In the genomic region with DNA sequence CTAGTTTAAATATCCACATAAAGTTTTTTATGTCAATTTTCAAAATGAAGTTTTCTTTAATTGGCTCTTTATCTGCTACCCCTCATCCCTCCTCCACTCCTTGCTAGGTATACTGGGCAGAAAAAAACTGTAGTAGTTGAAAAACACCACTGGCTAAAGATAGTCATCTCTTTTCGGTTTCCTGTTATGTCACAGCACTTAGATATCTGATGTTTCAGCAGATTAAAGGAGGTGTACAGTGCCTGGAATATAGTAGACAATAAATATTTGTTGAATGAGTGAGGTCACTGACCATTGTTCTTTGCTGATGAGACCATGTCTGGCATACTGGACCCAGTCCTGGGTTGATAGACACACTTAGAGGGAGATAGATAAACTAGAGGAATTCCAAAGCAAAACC, we compare ENCODE assay signal across 19 cellular contexts. TPM values are rescaled to one million over a fixed set of nuclear protein-coding genes. Genes with fewer than 3 reads are reported as not detected.
DNase-seq lines count a peak whose midpoint lies in the region; ATAC-seq and TF ChIP-seq lines count a peak whose summit lies in the region.
"Had no signal": no experiment of that assay in that cellular context is flagged by ENCODE, and none has a peak within 500 bp of the region (broad histone marks: within the 10 kb centered on the region; RNA-seq: fewer than 3 reads in every experiment).

No MANE protein-coding gene starts in this region.

- H3K9me3 Mint-ChIP-seq in activated CD4-positive, alpha-beta T cell treated with anti-CD3 and anti-CD28 coated beads for 36 hours (ENCODE audit: low read depth) = no peaks in the 10 kb centered on the region
- no peaks in the 10 kb centered on the region for H3K9me3 Mint-ChIP-seq in activated naive CD8-positive, alpha-beta T cell treated with anti-CD3 and anti-CD28 coated beads, Interleukin-2, amount 50 U/mL, for 24 hours
- peaks cover 0 to 2% (median 0%) of the 10 kb centered on the region in 9 donors for H3K9me3 Mint-ChIP-seq in naive thymus-derived CD8-positive, alpha-beta T cell

- peak overlapping the region; percentile 93 for H3K4me3 ChIP-seq in Loucy (ENCODE audit: low read length, poor library complexity, severe bottlenecking)
- H3K4me3 ChIP-seq: A549, mucosa of descending colon, SJCRH30 had no signal

- no peaks in the 10 kb centered on the region for H3K27me3 Mint-ChIP-seq in activated CD4-positive, alpha-beta T cell treated with anti-CD3 and anti-CD28 coated beads for 36 hours
- no peaks in the 10 kb centered on the region for H3K27me3 Mint-ChIP-seq in activated naive CD8-positive, alpha-beta T cell treated with anti-CD3 and anti-CD28 coated beads, Interleukin-2, amount 50 U/mL, for 24 hours
- no peaks in the 10 kb centered on the region for H3K27me3 Mint-ChIP-seq in naive thymus-derived CD8-positive, alpha-beta T cell

- peaks cover 80% of the 10 kb centered on the region for H3K79me2 ChIP-seq in Loucy (ENCODE audit: insufficient read depth, low read length)

- intact Hi-C loops in activated CD4-positive, alpha-beta T cell treated with anti-CD3 and anti-CD28 coated beads for 36 hours (cut with DNase I, micrococcal nuclease) = loop anchor here in 1 of 2 experiments (5.0 kb wide), 2 partner anchors 966 to 1009 kb away; a partner anchor contains a TSS

- H3K9me3 ChIP-seq in Loucy (ENCODE audit: insufficient read depth, low read depth, low read length) = no peaks in the 10 kb centered on the region
- H3K9me3 ChIP-seq: A549, heart right ventricle, mucosa of descending colon, SJCRH30 had no signal

- DNase-seq in activated CD4-positive, alpha-beta T cell treated with anti-CD3 and anti-CD28 coated beads for 36 hours = no peak
- no peak for DNase-seq in activated CD4-positive, alpha-beta T cell treated with anti-CD3 and anti-CD28 coated beads, Interleukin-2, amount 50 U/mL, for 1 hour
- no peak for DNase-seq in activated naive CD8-positive, alpha-beta T cell treated with anti-CD3 and anti-CD28 coated beads, Interleukin-2, amount 50 U/mL, for 24 hours
- peak in 4 of 10 donors; percentile 27 to 64 (median 53) for DNase-seq in naive thymus-derived CD8-positive, alpha-beta T cell
- no peak for DNase-seq in NCI-H2171 treated with DMSO at 0.1 percent for 48 hours (lab: John Stamatoyannopoulos, UW)
- DNase-seq in inferior parietal cortex (ENCODE audit: extremely low spot score) = no peak
- DNase-seq: amygdala, cortex of kidney, GDM1, heart right ventricle, KG1, kidney, mucosa of descending colon, NCI-H1436 treated with DMSO at 0.1 percent for 48 hours, NCI-H446 treated with DMSO at 0.1 percent for 48 hours, SJCRH30 had no signal

- peak overlapping the region; percentile 96 for H3K4me3 Mint-ChIP-seq in activated CD4-positive, alpha-beta T cell treated with anti-CD3 and anti-CD28 coated beads for 36 hours
- peak overlapping the region; percentile 95 for H3K4me3 Mint-ChIP-seq in activated naive CD8-positive, alpha-beta T cell treated with anti-CD3 and anti-CD28 coated beads, Interleukin-2, amount 50 U/mL, for 24 hours
- H3K4me3 Mint-ChIP-seq in naive thymus-derived CD8-positive, alpha-beta T cell = peak overlapping the region; percentile 64 to 98 (median 82)

- H3K4me1 Mint-ChIP-seq in activated CD4-positive, alpha-beta T cell treated with anti-CD3 and anti-CD28 coated beads for 36 hours = peaks cover 74% of the 10 kb centered on the region
- peaks cover 79% of the 10 kb centered on the region for H3K4me1 Mint-ChIP-seq in activated naive CD8-positive, alpha-beta T cell treated with anti-CD3 and anti-CD28 coated beads, Interleukin-2, amount 50 U/mL, for 24 hours
- H3K4me1 Mint-ChIP-seq in naive thymus-derived CD8-positive, alpha-beta T cell = peaks cover 38 to 91% (median 81%) of the 10 kb centered on the region in 4 donors

- H3K9ac ChIP-seq in Loucy (ENCODE audit: low read depth, low read length, poor library complexity, severe bottlenecking) = peak overlapping the region; percentile 94

- no peaks in the 10 kb centered on the region for H3K27me3 ChIP-seq in Loucy (ENCODE audit: insufficient read depth, low read length, poor library complexity, severe bottlenecking)
- H3K27me3 ChIP-seq: heart right ventricle, SJCRH30 had no signal

- H3K4me1 ChIP-seq in Loucy (ENCODE audit: insufficient read depth, low read length, poor library complexity, severe bottlenecking) = peaks cover 62% of the 10 kb centered on the region
- H3K4me1 ChIP-seq: SJCRH30 had no signal

- CTCF ChIA-PET in activated CD4-positive, alpha-beta T cell treated with anti-CD3 and anti-CD28 coated beads for 36 hours (lab: Charles Lee) = interaction anchor here (2.6 kb wide), 1 partner anchor 9 kb away, joined by 7 read pairs; a partner anchor contains a TSS

- POLR2A ChIA-PET in activated CD4-positive, alpha-beta T cell treated with anti-CD3 and anti-CD28 coated beads for 36 hours (lab: Charles Lee) = no interaction called here
- POLR2A ChIA-PET in naive thymus-derived CD8-positive, alpha-beta T cell (lab: Charles Lee) = interaction anchor here (1.1 to 9.4 kb wide), 3 partner anchors 9 to 19 kb away, joined by 3 to 176 read pairs (median 35); a partner anchor contains a TSS

- peak overlapping the region; percentile 85 for H3K4me2 ChIP-seq in Loucy (ENCODE audit: low read depth, low read length, poor library complexity, severe bottlenecking)

- H2AFZ ChIP-seq in Loucy (ENCODE audit: low read length) = no peak overlapping the region

- H3K36me3 Mint-ChIP-seq in activated CD4-positive, alpha-beta T cell treated with anti-CD3 and anti-CD28 coated beads for 36 hours (ENCODE audit: low read depth) = peaks cover 72% of the 10 kb centered on the region
- H3K36me3 Mint-ChIP-seq in activated naive CD8-positive, alpha-beta T cell treated with anti-CD3 and anti-CD28 coated beads, Interleukin-2, amount 50 U/mL, for 24 hours (ENCODE audit: low read depth) = peaks cover 74% of the 10 kb centered on the region
- peaks cover 11 to 60% (median 47%) of the 10 kb centered on the region in 3 donors for H3K36me3 Mint-ChIP-seq in naive thymus-derived CD8-positive, alpha-beta T cell

- TF ChIP-seq CTCF in Loucy (conservative IDR thresholded peaks at IDR 0.05; ENCODE audit: low read length) = no peak

- ATAC-seq in activated CD4-positive, alpha-beta T cell treated with anti-CD3 and anti-CD28 coated beads for 36 hours = peak; percentile 17
- no peak for ATAC-seq in activated naive CD8-positive, alpha-beta T cell treated with anti-CD3 and anti-CD28 coated beads, Interleukin-2, amount 50 U/mL, for 24 hours
- ATAC-seq in naive thymus-derived CD8-positive, alpha-beta T cell = peak; percentile 53 to 64
- no peak for ATAC-seq in HG03439 (IDR thresholded peaks at IDR 0.05; ENCODE audit: unreplicated experiment)
- ATAC-seq: A549, heart right ventricle, mucosa of descending colon had no signal

- H3K9me2 ChIP-seq in Loucy (replicated peaks; ENCODE audit: low read depth, low read length) = no peaks in the 10 kb centered on the region

- H3K36me3 ChIP-seq in Loucy (ENCODE audit: insufficient read depth, low read length) = peaks cover 48% of the 10 kb centered on the region

- H3F3A ChIP-seq in Loucy (ENCODE audit: low read depth) = no peaks in the 10 kb centered on the region; the same call in 1 of the 2 replicates

- peak overlapping the region; percentile 91 for H3K27ac Mint-ChIP-seq in activated CD4-positive, alpha-beta T cell treated with anti-CD3 and anti-CD28 coated beads for 36 hours
- peak overlapping the region; percentile 82 for H3K27ac Mint-ChIP-seq in activated naive CD8-positive, alpha-beta T cell treated with anti-CD3 and anti-CD28 coated beads, Interleukin-2, amount 50 U/mL, for 24 hours
- peak overlapping the region; percentile 88 to 98 (median 93) for H3K27ac Mint-ChIP-seq in naive thymus-derived CD8-positive, alpha-beta T cell

- peaks cover 51% of the 10 kb centered on the region for H4K20me1 ChIP-seq in Loucy (ENCODE audit: insufficient read depth, low read length, poor library complexity, severe bottlenecking)

RNA-seq across cellular contexts. Expression of a gene that starts 3.2 kb away (rescaled TPM):
- total RNA-seq in activated CD4-positive, alpha-beta T cell treated with anti-CD3 and anti-CD28 coated beads for 36 hours = 10 to 100 TPM; 27.1 to 37.2 TPM
- total RNA-seq in naive thymus-derived CD8-positive, alpha-beta T cell = 10 to 100 TPM; 47.6 to 48.0 TPM
- 1 to 10 TPM; 4.2 to 6.6 (median 5.8) TPM for polyA plus RNA-seq in naive thymus-derived CD8-positive, alpha-beta T cell

RNA-seq across cellular contexts. Expression of a gene that starts 9.4 kb away (rescaled TPM):
- 10 to 100 TPM; 17.5 to 18.8 TPM for total RNA-seq in activated CD4-positive, alpha-beta T cell treated with anti-CD3 and anti-CD28 coated beads for 36 hours
- 10 to 100 TPM; 40.0 to 47.0 TPM for total RNA-seq in naive thymus-derived CD8-positive, alpha-beta T cell
- 10 to 100 TPM in 2 of 3 donors, 1 to 10 TPM in 1; 6.6 to 17.6 (median 12.6) TPM for polyA plus RNA-seq in naive thymus-derived CD8-positive, alpha-beta T cell

RNA-seq across cellular contexts. Expression of a gene that starts 30.6 kb away (rescaled TPM):
- total RNA-seq in activated CD4-positive, alpha-beta T cell treated with anti-CD3 and anti-CD28 coated beads for 36 hours = not detected
- total RNA-seq in naive thymus-derived CD8-positive, alpha-beta T cell = not detected
- polyA plus RNA-seq in naive thymus-derived CD8-positive, alpha-beta T cell = not detected

Comparison
In these comparisons a context has a peak if more than half of its experiments do, and no peak if none do; other contexts are left out.
1. ATAC-seq: peak in activated CD4-positive, alpha-beta T cell treated with anti-CD3 and anti-CD28 coated beads for 36 hours (single experiment) and naive thymus-derived CD8-positive, alpha-beta T cell (2 of 2); none in activated naive CD8-positive, alpha-beta T cell treated with anti-CD3 and anti-CD28 coated beads, Interleukin-2, amount 50 U/mL, for 24 hours (single experiment) and HG03439 (single experiment).
2. Peak in every context shown above with its lines, with median percentiles within 50 percentile points of each other: H3K27ac Mint-ChIP-seq and H3K4me3 Mint-ChIP-seq.